In the genomic region with DNA sequence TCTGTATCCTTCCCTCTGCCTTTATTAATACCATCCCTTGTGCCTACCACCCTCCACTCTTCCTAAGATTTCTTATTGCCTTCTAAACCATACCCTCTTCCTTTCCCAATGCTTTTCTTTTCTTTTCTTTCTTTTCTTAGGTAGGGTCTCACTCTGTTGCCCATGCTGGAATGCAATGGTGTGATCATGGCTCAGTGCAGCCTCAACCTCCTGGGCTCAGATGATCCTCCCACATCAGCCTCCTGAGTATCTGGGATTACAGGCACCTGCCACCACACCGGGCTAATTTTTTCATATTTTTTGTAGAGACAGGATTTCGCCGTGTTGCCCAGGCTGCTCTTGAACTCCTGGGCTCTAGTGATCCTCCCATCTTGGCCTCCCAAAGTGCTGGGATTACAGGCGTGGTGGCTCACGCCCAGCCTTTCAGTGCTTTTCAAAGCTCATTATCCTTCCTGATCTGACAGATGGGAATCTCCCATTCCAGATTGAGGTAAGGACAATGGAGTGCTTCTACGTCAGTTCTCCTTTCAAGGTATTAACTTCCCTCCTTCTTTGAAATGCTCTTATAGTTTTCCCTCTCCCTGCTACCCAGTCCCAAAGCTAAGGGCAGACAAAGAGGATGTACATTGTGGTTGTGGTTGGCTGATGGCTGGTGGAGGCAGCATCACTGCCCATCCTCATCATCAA, we compare ENCODE assay signal across 22 cellular contexts. TPM values are rescaled to one million over a fixed set of nuclear protein-coding genes. Genes with fewer than 3 reads are reported as not detected.
DNase-seq lines count a peak whose midpoint lies in the region; ATAC-seq and TF ChIP-seq lines count a peak whose summit lies in the region.
"Had no signal": no experiment of that assay in that cellular context is flagged by ENCODE, and none has a peak within 500 bp of the region (broad histone marks: within the 10 kb centered on the region; RNA-seq: fewer than 3 reads in every experiment).

No MANE protein-coding gene starts in this region.

- H3K4me3 ChIP-seq in brain microvascular endothelial cell (ENCODE audit: low read depth, low read length): no peak overlapping the region
- H3K4me3 ChIP-seq in vagina: no peak overlapping the region
- H3K4me3 ChIP-seq in Karpas-422 (ENCODE audit: low read length): no peak overlapping the region
- H3K4me3 ChIP-seq: cardiac muscle cell, upper lobe of left lung had no signal

- POLR2A ChIA-PET in WTC11 (lab: Charles Lee): no interaction called here

- peaks cover 81% of the 10 kb centered on the region for H3K36me3 ChIP-seq in brain microvascular endothelial cell (replicated peaks)
- peaks cover 0 to 28% of the 10 kb centered on the region in 2 donors for H3K36me3 ChIP-seq in vagina
- no peaks in the 10 kb centered on the region for H3K36me3 ChIP-seq in Karpas-422 (ENCODE audit: insufficient read depth, low read length)
- H3K36me3 ChIP-seq: cardiac muscle cell had no signal

- in situ Hi-C loops in brain microvascular endothelial cell (cut with HindIII; ENCODE audit: low pct_ligation_motif_present, low sequenced_read_pairs): no loop called here

- H3K4me3 Mint-ChIP-seq in activated CD8-positive, alpha-beta memory T cell treated with anti-CD3 and anti-CD28 coated beads, Interleukin-2, amount 10 ng/mL, durations not matched to agents 7 days and 5 days: no peak overlapping the region
- H3K4me3 Mint-ChIP-seq in mesothelial cell of epicardium: no peak overlapping the region
- no peak overlapping the region for H3K4me3 Mint-ChIP-seq in WTC11
- H3K4me3 Mint-ChIP-seq: activated naive CD4-positive, alpha-beta T cell treated with anti-CD3 and anti-CD28 coated beads, Interleukin-2, amount 50 U/mL, for 24 hours; CD4-positive, alpha-beta T cell; natural killer cell had no signal

- H3K9ac ChIP-seq in Karpas-422 (ENCODE audit: low read length): no peak overlapping the region

- no peaks in the 10 kb centered on the region for H3K79me2 ChIP-seq in Karpas-422 (ENCODE audit: low read length)

- no peaks in the 10 kb centered on the region for H3K9me3 Mint-ChIP-seq in activated CD8-positive, alpha-beta memory T cell treated with anti-CD3 and anti-CD28 coated beads, Interleukin-2, amount 10 ng/mL, durations not matched to agents 7 days and 5 days (ENCODE audit: low read depth)
- H3K9me3 Mint-ChIP-seq in mesothelial cell of epicardium: no peaks in the 10 kb centered on the region
- H3K9me3 Mint-ChIP-seq in WTC11: no peaks in the 10 kb centered on the region
- H3K9me3 Mint-ChIP-seq: activated naive CD4-positive, alpha-beta T cell treated with anti-CD3 and anti-CD28 coated beads, Interleukin-2, amount 50 U/mL, for 24 hours; CD4-positive, alpha-beta T cell; natural killer cell had no signal

- H3K27ac ChIP-seq in brain microvascular endothelial cell (peak overlapping the region; percentile 36), vagina (peak overlapping the region; percentile 31), Karpas-422 (ENCODE audit: low read length) (no peak overlapping the region)
- H3K27ac ChIP-seq: cardiac muscle cell, upper lobe of left lung had no signal

- H3K36me3 Mint-ChIP-seq in activated CD8-positive, alpha-beta memory T cell treated with anti-CD3 and anti-CD28 coated beads, Interleukin-2, amount 10 ng/mL, durations not matched to agents 7 days and 5 days: peaks cover 48% of the 10 kb centered on the region
- H3K36me3 Mint-ChIP-seq in mesothelial cell of epicardium (peaks cover 38% of the 10 kb centered on the region), WTC11 (peaks cover 7% of the 10 kb centered on the region; the same call in 1 of the 2 replicates)

- intact Hi-C loops in vagina (cut with DNase I): no loop called here

- no peak overlapping the region for H2AFZ ChIP-seq in Karpas-422 (ENCODE audit: low read length)

- no peaks in the 10 kb centered on the region for H3K27me3 Mint-ChIP-seq in activated CD8-positive, alpha-beta memory T cell treated with anti-CD3 and anti-CD28 coated beads, Interleukin-2, amount 10 ng/mL, durations not matched to agents 7 days and 5 days
- H3K27me3 Mint-ChIP-seq in mesothelial cell of epicardium (ENCODE audit: low read depth): no peaks in the 10 kb centered on the region
- H3K27me3 Mint-ChIP-seq in WTC11 (ENCODE audit: low read depth): no peaks in the 10 kb centered on the region
- H3K27me3 Mint-ChIP-seq: activated naive CD4-positive, alpha-beta T cell treated with anti-CD3 and anti-CD28 coated beads, Interleukin-2, amount 50 U/mL, for 24 hours; CD4-positive, alpha-beta T cell had no signal

- H3K4me2 ChIP-seq in Karpas-422 (ENCODE audit: low read depth, low read length, poor library complexity, severe bottlenecking): no peak overlapping the region

- H4K20me1 ChIP-seq in Karpas-422 (ENCODE audit: insufficient read depth, low read depth, low read length): no peaks in the 10 kb centered on the region

- H3K27ac Mint-ChIP-seq in activated CD8-positive, alpha-beta memory T cell treated with anti-CD3 and anti-CD28 coated beads, Interleukin-2, amount 10 ng/mL, durations not matched to agents 7 days and 5 days: peak overlapping the region; percentile 25
- H3K27ac Mint-ChIP-seq in mesothelial cell of epicardium (peak overlapping the region; percentile 97), WTC11 (no peak overlapping the region)
- H3K27ac Mint-ChIP-seq: activated naive CD4-positive, alpha-beta T cell treated with anti-CD3 and anti-CD28 coated beads, Interleukin-2, amount 50 U/mL, for 24 hours; CD4-positive, alpha-beta T cell had no signal

- peaks cover 98% of the 10 kb centered on the region for H3K4me1 ChIP-seq in vagina
- H3K4me1 ChIP-seq in Karpas-422 (ENCODE audit: low read length): no peaks in the 10 kb centered on the region

- H3K4me1 Mint-ChIP-seq in activated CD8-positive, alpha-beta memory T cell treated with anti-CD3 and anti-CD28 coated beads, Interleukin-2, amount 10 ng/mL, durations not matched to agents 7 days and 5 days: peaks cover 31% of the 10 kb centered on the region
- H3K4me1 Mint-ChIP-seq in mesothelial cell of epicardium: peaks cover 76% of the 10 kb centered on the region
- H3K4me1 Mint-ChIP-seq in WTC11: no peaks in the 10 kb centered on the region
- H3K4me1 Mint-ChIP-seq: activated naive CD4-positive, alpha-beta T cell treated with anti-CD3 and anti-CD28 coated beads, Interleukin-2, amount 50 U/mL, for 24 hours had no signal

- DNase-seq in activated CD8-positive, alpha-beta memory T cell treated with anti-CD3 and anti-CD28 coated beads, Interleukin-2, amount 10 ng/mL, durations not matched to agents 7 days and 5 days: peak; percentile 30
- DNase-seq in activated CD8-positive, alpha-beta memory T cell treated with anti-CD3 and anti-CD28 coated beads for 24 hours: no peak
- DNase-seq in brain microvascular endothelial cell: peak; percentile 0
- no peak for DNase-seq in mesothelial cell of epicardium (ENCODE audit: low spot score in 2 of 2, unreplicated experiment in 2 of 2)
- no peak for DNase-seq in vagina (ENCODE audit: extremely low spot score in 2 of 2)
- DNase-seq in WTC11 (ENCODE audit: low spot score): no peak
- no peak for DNase-seq in Karpas-422
- no peak for DNase-seq in superior temporal gyrus (ENCODE audit: extremely low spot score)
- DNase-seq: activated CD4-positive, CD25-positive, alpha-beta regulatory T cell; activated CD8-positive, alpha-beta memory T cell treated with anti-CD3 and anti-CD28 coated beads, Interleukin-2, amount 50 U/mL, for 48 hours; CD4-positive, alpha-beta T cell; effector memory CD4-positive, alpha-beta T cell; foreskin melanocyte; GOT3; natural killer cell; NCI-H187; NCI-H446 treated with DMSO at 0.1 percent for 48 hours; retina; stimulated activated CD4-positive, alpha-beta T cell treated with anti-CD3 and anti-CD28 coated beads, Interleukin-2, amount 100 ng/mL, for 24 hours; upper lobe of left lung had no signal

- TF ChIP-seq POLR2A in vagina (IDR thresholded peaks at IDR 0.05): no peak

- ATAC-seq in activated CD8-positive, alpha-beta memory T cell treated with anti-CD3 and anti-CD28 coated beads, Interleukin-2, amount 10 ng/mL, durations not matched to agents 7 days and 5 days: no peak
- no peak for ATAC-seq in WTC11
- ATAC-seq: natural killer cell had no signal

- TF ChIP-seq CTCF in brain microvascular endothelial cell (IDR thresholded peaks at IDR 0.05; ENCODE audit: low read depth, low read length, missing control alignments): no peak
- no peak for TF ChIP-seq CTCF in mesothelial cell of epicardium (IDR thresholded peaks at IDR 0.05; ENCODE audit: unreplicated experiment)
- TF ChIP-seq CTCF in vagina (IDR thresholded peaks at IDR 0.05): no peak
- no peak for TF ChIP-seq CTCF in WTC11 (IDR thresholded peaks at IDR 0.05)

- CTCF ChIA-PET in activated CD8-positive, alpha-beta memory T cell treated with anti-CD3 and anti-CD28 coated beads, Interleukin-2, amount 10 ng/mL, durations not matched to agents 7 days and 5 days (lab: Charles Lee): no interaction called here
- CTCF ChIA-PET in WTC11 (lab: Charles Lee): no interaction called here

- H3K9me2 ChIP-seq in Karpas-422 (replicated peaks; ENCODE audit: insufficient read depth, low read length): no peaks in the 10 kb centered on the region

- no peaks in the 10 kb centered on the region for H3K9me3 ChIP-seq in vagina
- H3K9me3 ChIP-seq in Karpas-422 (ENCODE audit: low read length): no peaks in the 10 kb centered on the region
- H3K9me3 ChIP-seq: upper lobe of left lung had no signal

- H3K27me3 ChIP-seq in brain microvascular endothelial cell (replicated peaks) (no peaks in the 10 kb centered on the region), vagina (no peaks in the 10 kb centered on the region), Karpas-422 (ENCODE audit: low read length) (no peaks in the 10 kb centered on the region)
- H3K27me3 ChIP-seq: cardiac muscle cell, upper lobe of left lung had no signal

TF ChIP-seq in WTC11, 78 proteins besides CTCF, POLR2A, EP300 and RAD21 (continues in another document):
- TF ChIP-seq, protein P1, sequence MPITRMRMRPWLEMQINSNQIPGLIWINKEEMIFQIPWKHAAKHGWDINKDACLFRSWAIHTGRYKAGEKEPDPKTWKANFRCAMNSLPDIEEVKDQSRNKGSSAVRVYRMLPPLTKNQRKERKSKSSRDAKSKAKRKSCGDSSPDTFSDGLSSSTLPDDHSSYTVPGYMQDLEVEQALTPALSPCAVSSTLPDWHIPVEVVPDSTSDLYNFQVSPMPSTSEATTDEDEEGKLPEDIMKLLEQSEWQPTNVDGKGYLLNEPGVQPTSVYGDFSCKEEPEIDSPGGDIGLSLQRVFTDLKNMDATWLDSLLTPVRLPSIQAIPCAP (CRISPR knock-in tag; IDR thresholded peaks at IDR 0.05): no peak
- TF ChIP-seq ZNF219 (CRISPR knock-in tag; IDR thresholded peaks at IDR 0.05; ENCODE audit: borderline replicate concordance) (no peak), ZNF263 (CRISPR knock-in tag; IDR thresholded peaks at IDR 0.05; ENCODE audit: low read depth) (no peak)

RNA-seq across cellular contexts. Expression of a gene that starts 14.6 kb away (rescaled TPM):
- total RNA-seq in activated CD8-positive, alpha-beta memory T cell treated with anti-CD3 and anti-CD28 coated beads, Interleukin-2, amount 10 ng/mL, durations not matched to agents 7 days and 5 days: 100 to 1,000 TPM; 382 to 422 TPM
- total RNA-seq in mesothelial cell of epicardium: 1,031 to 1,044 TPM (median 1,040 TPM) in 3 replicates
- total RNA-seq in vagina: 1,230 TPM
- 116 to 152 TPM (median 119 TPM) in 3 replicates for total RNA-seq in WTC11 (2021)
- 5.5 and 6.7 TPM in 2 replicates for total RNA-seq in Karpas-422 (2014; rRNA removed; shearing (Covaris generic); ENCODE audit: low replicate concordance)

Comparison
In these comparisons a context has a peak if more than half of its experiments do, and no peak if none do; other contexts are left out.
1. DNase-seq: peak in activated CD8-positive, alpha-beta memory T cell treated with anti-CD3 and anti-CD28 coated beads, Interleukin-2, amount 10 ng/mL, durations not matched to agents 7 days and 5 days (single experiment) and brain microvascular endothelial cell (single experiment); none in activated CD8-positive, alpha-beta memory T cell treated with anti-CD3 and anti-CD28 coated beads for 24 hours (single experiment), mesothelial cell of epicardium (0 of 2), vagina (0 of 2), WTC11 (single experiment), Karpas-422 (single experiment) and superior temporal gyrus (single experiment).
2. RNA of a gene that starts 14.6 kb away (total RNA-seq): 1,230 TPM in vagina (single experiment), 1,031 to 1,044 TPM in mesothelial cell of epicardium, 382 to 422 TPM in activated CD8-positive, alpha-beta memory T cell treated with anti-CD3 and anti-CD28 coated beads, Interleukin-2, amount 10 ng/mL, durations not matched to agents 7 days and 5 days and 116 to 152 TPM in WTC11; 5.5 to 6.7 TPM in Karpas-422; every median in the first group is over 10 times any median in the second.